ENCODE assay signal across 1 cellular context in genomic region chr2:105398522-105399206, GRCh38.
TF ChIP-seq lines count a peak whose summit lies in the region.

Gene FHL2 (minus strand): TSS chr2:105399051. CDS start chr2:105386516, 12,535 bp downstream.

TF ChIP-seq in HEK293, 187 proteins besides CTCF, POLR2A, EP300 and RAD21 (continued from another document and continues in another):
- TF ChIP-seq ZNF518A (tag by site-specific recombination; conservative IDR thresholded peaks at IDR 0.05; ENCODE audit: low read depth) (no peak), FEZF1 (tag by site-specific recombination; IDR thresholded peaks at IDR 0.05) (no peak), YY1 (tag by site-specific recombination; IDR thresholded peaks at IDR 0.05) (no peak; the same call in 1 of the 2 replicates), ZNF140 (tag by site-specific recombination; IDR thresholded peaks at IDR 0.05) (no peak), ZNF626 (tag by site-specific recombination; IDR thresholded peaks at IDR 0.05) (no peak), KLF16 (tag by site-specific recombination; IDR thresholded peaks at IDR 0.05) (0 out of 2 replicates have a peak, but pooled peaks have one; percentile 38), ZNF239 (tag by site-specific recombination; IDR thresholded peaks at IDR 0.05) (no peak), ZNF157 (tag by site-specific recombination; IDR thresholded peaks at IDR 0.05) (no peak), ZNF391 (tag by site-specific recombination; IDR thresholded peaks at IDR 0.05; ENCODE audit: borderline replicate concordance, low read depth) (no peak), ZXDB (tag by site-specific recombination; IDR thresholded peaks at IDR 0.05) (peak; percentile 69), EGR2 (tag by site-specific recombination; IDR thresholded peaks at IDR 0.05; ENCODE audit: low read depth) (0 out of 2 replicates have a peak, but pooled peaks have one; percentile 11), ZNF521 (tag by site-specific recombination; IDR thresholded peaks at IDR 0.05) (no peak), RBAK (tag by site-specific recombination; IDR thresholded peaks at IDR 0.05) (no peak), OVOL3 (tag by site-specific recombination; IDR thresholded peaks at IDR 0.05) (no peak), HIC1 (tag by site-specific recombination; IDR thresholded peaks at IDR 0.05) (no peak), ZFP41 (tag by site-specific recombination; IDR thresholded peaks at IDR 0.05; ENCODE audit: borderline replicate concordance) (no peak), KLF8 (tag by site-specific recombination; IDR thresholded peaks at IDR 0.05) (no peak), ZFP37 (tag by site-specific recombination; IDR thresholded peaks at IDR 0.05) (0 out of 2 replicates have a peak, but pooled peaks have one; percentile 41), ZNF660 (tag by site-specific recombination; IDR thresholded peaks at IDR 0.05) (0 out of 2 replicates have a peak, but pooled peaks have one; percentile 13), ZBTB26 (tag by site-specific recombination; optimal IDR thresholded peaks at IDR 0.05) (peak; percentile 54), ZNF670 (tag by site-specific recombination; IDR thresholded peaks at IDR 0.05; ENCODE audit: low read depth) (no peak), ZNF544 (tag by site-specific recombination; IDR thresholded peaks at IDR 0.05) (no peak), ZNF629 (tag by site-specific recombination; IDR thresholded peaks at IDR 0.05) (0 out of 2 replicates have a peak, but pooled peaks have one; percentile 20), ZBTB17 (tag by site-specific recombination; IDR thresholded peaks at IDR 0.05) (peak; percentile 57), ZNF48 (tag by site-specific recombination; IDR thresholded peaks at IDR 0.05) (no peak), ZBTB20 (tag by site-specific recombination; IDR thresholded peaks at IDR 0.05) (peak; percentile 76; the same call in 1 of the 2 replicates), KLF10 (tag by site-specific recombination; IDR thresholded peaks at IDR 0.05) (0 out of 2 replicates have a peak, but pooled peaks have one; percentile 17), ZNF830 (tag by site-specific recombination; IDR thresholded peaks at IDR 0.05; ENCODE audit: low read depth) (no peak), ZNF341 (tag by site-specific recombination; IDR thresholded peaks at IDR 0.05; ENCODE audit: low read depth) (peak; percentile 72), ZNF2 (tag by site-specific recombination; IDR thresholded peaks at IDR 0.05) (peak; percentile 63; the same call in 1 of the 2 replicates), GFI1B (tag by site-specific recombination; IDR thresholded peaks at IDR 0.05) (no peak), ZNF324 (tag by site-specific recombination; IDR thresholded peaks at IDR 0.05) (no peak), ZSCAN30 (tag by site-specific recombination; IDR thresholded peaks at IDR 0.05) (peak; percentile 53; the same call in 1 of the 2 replicates), ZNF280C (tag by site-specific recombination; IDR thresholded peaks at IDR 0.05) (no peak), ZNF37A (tag by site-specific recombination; IDR thresholded peaks at IDR 0.05) (no peak), ZNF146 (tag by site-specific recombination; IDR thresholded peaks at IDR 0.05) (no peak), GLIS1 (tag by site-specific recombination; IDR thresholded peaks at IDR 0.05) (peak; percentile 81), ZNF292 (tag by site-specific recombination; IDR thresholded peaks at IDR 0.05; ENCODE audit: borderline replicate concordance, low read depth) (no peak), ZNF10 (tag by site-specific recombination; IDR thresholded peaks at IDR 0.05) (no peak), ZNF571 (tag by site-specific recombination; IDR thresholded peaks at IDR 0.05) (no peak), PATZ1 (tag by site-specific recombination; IDR thresholded peaks at IDR 0.05) (peak; percentile 50), ZBTB11 (tag by site-specific recombination; conservative IDR thresholded peaks at IDR 0.05; ENCODE audit: low read depth) (no peak; the same call in 1 of the 2 replicates), ZNF274 (IDR thresholded peaks at IDR 0.05; ENCODE audit: low read length) (no peak), ZNF274 (tag by site-specific recombination; IDR thresholded peaks at IDR 0.05; ENCODE audit: borderline replicate concordance) (no peak), ZFP69B (tag by site-specific recombination; IDR thresholded peaks at IDR 0.05) (no peak), ZNF16 (tag by site-specific recombination; IDR thresholded peaks at IDR 0.05; ENCODE audit: low read depth) (no peak)
